8 cellular contexts compared by ENCODE assay signal in the genomic region with DNA sequence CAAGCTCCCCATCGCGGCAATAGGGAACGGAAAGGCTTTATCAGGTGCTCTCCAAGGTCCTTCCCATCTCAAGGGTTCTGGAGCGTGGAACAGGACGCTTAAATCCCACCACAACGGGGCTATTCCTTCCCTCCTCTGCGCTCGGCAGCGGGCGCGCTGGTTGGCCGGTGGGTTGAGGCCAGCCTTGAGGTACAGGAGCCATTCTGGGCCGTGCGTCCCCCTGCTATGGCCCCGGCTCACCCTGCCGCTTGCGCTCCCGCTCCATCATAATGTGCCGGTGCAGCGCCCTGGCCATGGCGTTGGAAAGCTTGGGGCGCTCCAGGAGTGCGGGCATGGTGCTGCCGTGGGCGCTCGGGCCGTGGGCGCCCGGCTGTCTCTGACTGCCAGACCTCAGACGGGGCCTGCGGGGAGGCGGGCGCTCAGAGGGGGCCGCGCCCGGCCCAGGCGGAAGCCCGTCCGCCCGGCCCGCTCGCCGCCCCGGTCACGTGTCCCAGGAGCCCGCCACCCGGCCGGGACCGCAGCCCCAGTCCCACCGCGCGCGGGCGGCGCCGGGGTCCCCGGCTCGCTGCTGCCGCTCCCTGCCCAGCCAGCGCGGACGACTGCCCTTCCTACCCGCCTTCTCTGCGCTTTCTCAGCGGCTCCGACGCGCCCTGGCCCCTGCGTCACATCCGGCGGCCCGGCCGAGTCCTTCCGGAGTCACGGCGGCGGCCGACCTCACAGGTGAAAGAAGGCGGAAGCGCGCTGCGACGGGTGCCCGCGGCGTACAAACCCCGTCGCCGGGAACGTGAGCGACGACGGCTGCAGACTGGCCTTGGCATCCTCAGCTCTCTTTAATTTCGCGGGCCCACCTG. TPM values are rescaled to one million over a fixed set of nuclear protein-coding genes. Genes with fewer than 3 reads are reported as not detected.
DNase-seq lines count a peak whose midpoint lies in the region; ATAC-seq and TF ChIP-seq lines count a peak whose summit lies in the region.

A gene with protein sequence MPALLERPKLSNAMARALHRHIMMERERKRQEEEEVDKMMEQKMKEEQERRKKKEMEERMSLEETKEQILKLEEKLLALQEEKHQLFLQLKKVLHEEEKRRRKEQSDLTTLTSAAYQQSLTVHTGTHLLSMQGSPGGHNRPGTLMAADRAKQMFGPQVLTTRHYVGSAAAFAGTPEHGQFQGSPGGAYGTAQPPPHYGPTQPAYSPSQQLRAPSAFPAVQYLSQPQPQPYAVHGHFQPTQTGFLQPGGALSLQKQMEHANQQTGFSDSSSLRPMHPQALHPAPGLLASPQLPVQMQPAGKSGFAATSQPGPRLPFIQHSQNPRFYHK (minus strand): TSS at position 642 of the 851 bp plus-strand sequence. CDS start 308 bp downstream, at position 334.

- peak within 1 kb of the TSS; percentile 82 for H3K4me3 ChIP-seq in fibroblast of pulmonary artery (replicated peaks; ENCODE audit: low read depth, low read length)

- TF ChIP-seq POLR2A in Raji (IDR thresholded peaks at IDR 0.05; ENCODE audit: insufficient read depth, low read depth, low read length): peak; percentile 89

- peak; percentile 64 for DNase-seq in DMS79 treated with DMSO at 0.1 percent for 48 hours (lab: John Stamatoyannopoulos, UW)
- DNase-seq in activated effector memory CD4-positive, alpha-beta T cell treated with anti-CD3 and anti-CD28 coated beads, Interleukin-2, amount 50 U/mL, for 16 hours: peak; percentile 98
- DNase-seq in fibroblast of pulmonary artery (ENCODE audit: low read depth): peak; percentile 76
- DNase-seq in natural killer cell treated with Interleukin-12 subunit alpha and Interleukin-12 subunit beta and Interleukin-15 and Interleukin-18, amount 100 ng/mL, for 72 hours (ENCODE audit: low spot score): peak; percentile 95
- peak; percentile 85 to 93 (median 90) for DNase-seq in stimulated activated naive CD4-positive, alpha-beta T cell (lab: John Stamatoyannopoulos, UW)

- peak; percentile 45 for ATAC-seq in GM21717 (IDR thresholded peaks at IDR 0.05; ENCODE audit: unreplicated experiment)
- ATAC-seq in natural killer cell treated with Interleukin-12 subunit alpha and Interleukin-12 subunit beta and Interleukin-15 and Interleukin-18, amount 100 ng/mL, for 72 hours: peak; percentile 90 to 94

- peak within 1 kb of the TSS; percentile 94 for H3K4me3 Mint-ChIP-seq in natural killer cell treated with Interleukin-12 subunit alpha and Interleukin-12 subunit beta and Interleukin-15 and Interleukin-18, amount 100 ng/mL, for 72 hours

- H3K4me1 Mint-ChIP-seq in natural killer cell treated with Interleukin-12 subunit alpha and Interleukin-12 subunit beta and Interleukin-15 and Interleukin-18, amount 100 ng/mL, for 72 hours (ENCODE audit: low read depth in 2 of 2): peaks cover 48 to 55% of the 10 kb centered on the region in 2 donors

- peaks cover 25% of the 10 kb centered on the region for H3K36me3 Mint-ChIP-seq in natural killer cell treated with Interleukin-12 subunit alpha and Interleukin-12 subunit beta and Interleukin-15 and Interleukin-18, amount 100 ng/mL, for 72 hours

- TF ChIP-seq CTCF in fibroblast of pulmonary artery (IDR thresholded peaks at IDR 0.05; ENCODE audit: low read length, missing control alignments): no peak

- no peaks in the 10 kb centered on the region for H3K27me3 Mint-ChIP-seq in natural killer cell treated with Interleukin-12 subunit alpha and Interleukin-12 subunit beta and Interleukin-15 and Interleukin-18, amount 100 ng/mL, for 72 hours

- peaks cover 73% of the 10 kb centered on the region for H3K36me3 ChIP-seq in KOPT-K1 (ENCODE audit: insufficient read depth, low read length)

- H3K27ac Mint-ChIP-seq in natural killer cell treated with Interleukin-12 subunit alpha and Interleukin-12 subunit beta and Interleukin-15 and Interleukin-18, amount 100 ng/mL, for 72 hours: peak within 1 kb of the TSS; percentile 85 to 97

- H3K27ac ChIP-seq in KOPT-K1 (ENCODE audit: low read depth, low read length, poor library complexity, severe bottlenecking): peak within 1 kb of the TSS; percentile 78

- H3K9me3 ChIP-seq in KOPT-K1 (ENCODE audit: insufficient read depth, low read length, poor library complexity, severe bottlenecking): no peaks in the 10 kb centered on the region

- no peaks in the 10 kb centered on the region for H3K9me3 Mint-ChIP-seq in natural killer cell treated with Interleukin-12 subunit alpha and Interleukin-12 subunit beta and Interleukin-15 and Interleukin-18, amount 100 ng/mL, for 72 hours

RNA-seq across cellular contexts. Expression of the gene that starts here (rescaled TPM):
- 10 to 100 TPM; 58.1 to 87.0 TPM for total RNA-seq in natural killer cell treated with Interleukin-12 subunit alpha and Interleukin-12 subunit beta and Interleukin-15 and Interleukin-18, amount 100 ng/mL, for 72 hours

Comparison
In these comparisons a context has a peak if more than half of its experiments do, and no peak if none do; other contexts are left out.
1. Peak in every context shown above with its lines: DNase-seq, ATAC-seq, H3K4me3 ChIP-seq and H3K27ac ChIP-seq.